ENCODE assay signal across 12 cellular contexts in the genomic region with DNA sequence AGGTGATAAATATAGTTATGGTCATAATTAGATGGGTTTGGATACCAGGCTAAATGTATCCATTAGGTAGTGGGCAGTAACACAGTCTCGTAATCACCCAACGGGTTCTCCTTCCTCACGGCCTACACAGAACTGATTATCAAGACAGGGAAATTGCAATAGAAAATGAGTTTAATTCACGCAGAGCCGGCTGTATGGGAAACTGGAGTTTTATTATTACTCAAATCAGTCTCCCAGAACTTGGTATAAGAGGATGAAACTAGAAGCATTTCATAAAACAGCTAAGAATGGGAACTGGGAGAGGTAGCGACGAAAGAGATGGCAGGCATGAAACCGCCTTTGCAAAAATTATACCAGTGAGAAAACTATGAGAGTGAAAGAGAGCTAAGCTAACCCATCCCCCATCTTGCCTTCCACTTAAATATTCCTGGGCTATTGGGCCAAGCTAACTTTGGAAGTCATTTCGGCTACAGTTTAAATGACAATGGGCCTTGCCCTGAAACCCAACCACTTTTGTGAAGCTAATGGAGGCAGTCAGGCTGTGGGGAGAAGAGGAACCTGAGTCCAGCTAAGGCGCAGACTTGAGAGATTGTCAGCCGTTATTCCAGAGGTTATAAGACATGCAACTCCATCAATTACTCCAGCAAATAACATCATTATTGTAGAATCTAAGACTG. TPM values are rescaled to one million over a fixed set of nuclear protein-coding genes. Genes with fewer than 3 reads are reported as not detected.
DNase-seq lines count a peak whose midpoint lies in the region; ATAC-seq, FAIRE-seq and TF ChIP-seq lines count a peak whose summit lies in the region.
"Had no signal": no experiment of that assay in that cellular context is flagged by ENCODE, and none has a peak within 500 bp of the region (broad histone marks: within the 10 kb centered on the region; RNA-seq: fewer than 3 reads in every experiment).

No MANE protein-coding gene starts in this region.

- H3K4me3 Mint-ChIP-seq in progenitor cell of endocrine pancreas (ENCODE audit: low read depth): no peak overlapping the region
- H3K4me3 Mint-ChIP-seq: T-helper 1 cell treated with Interleukin-12 subunit alpha and Interleukin-12 subunit beta and Interleukin-4 antibody, amounts not matched to agents 30 μg/mL and 1 μg/mL, for 36 hours had no signal

- H3K27ac Mint-ChIP-seq in progenitor cell of endocrine pancreas: no peak overlapping the region

- no peak overlapping the region for H3K27ac ChIP-seq in iPS DF 6.9 (ENCODE audit: low read length)
- no peak overlapping the region for H3K27ac ChIP-seq in lower lobe of right lung
- H3K27ac ChIP-seq: hepatocyte, sigmoid colon, vagina had no signal

- peaks cover 7% of the 10 kb centered on the region; the same call in 1 of the 2 replicates for H3K36me3 ChIP-seq in iPS DF 6.9 (ENCODE audit: control insufficient read depth, insufficient read depth, low read length)
- peaks cover 31% of the 10 kb centered on the region for H3K36me3 ChIP-seq in lower lobe of right lung
- H3K36me3 ChIP-seq: sigmoid colon had no signal

- H3K4me3 ChIP-seq in iPS DF 6.9 (ENCODE audit: low read length) (no peak overlapping the region), lower lobe of right lung (no peak overlapping the region)
- H3K4me3 ChIP-seq: hepatocyte, sigmoid colon, vagina had no signal

- WGBS in iPS DF 6.9 (ENCODE audit: insufficient coverage, insufficient read length): no CpG with 5 or more reads among the region's 11 CpGs

- peaks cover 25% of the 10 kb centered on the region for H3K36me3 Mint-ChIP-seq in progenitor cell of endocrine pancreas (ENCODE audit: insufficient read depth)

- DNase-seq in iPS DF 6.9 (ENCODE audit: low read depth, low spot score): peak; percentile 48
- DNase-seq in D721Med (ENCODE audit: insufficient read length, low spot score): no peak
- no peak for DNase-seq in progenitor cell of endocrine pancreas (ENCODE audit: low spot score, unreplicated experiment)
- DNase-seq in lower lobe of right lung: no peak
- no peak for DNase-seq in NCI-H510A (lab: John Stamatoyannopoulos, UW)
- DNase-seq: sigmoid colon had no signal

- H3K4me1 ChIP-seq in iPS DF 6.9 (ENCODE audit: control insufficient read depth, insufficient read depth, low read length) (peaks cover 4% of the 10 kb centered on the region; the same call in 1 of the 2 replicates), lower lobe of right lung (no peaks in the 10 kb centered on the region)

- H3K27me3 Mint-ChIP-seq in progenitor cell of endocrine pancreas: peaks cover 55% of the 10 kb centered on the region

- intact Hi-C loops in lower lobe of right lung (cut with DNase I): no loop called here

- ATAC-seq in GM18519 (IDR thresholded peaks at IDR 0.05; ENCODE audit: low FRiP score, unreplicated experiment) (peak; percentile 48), GM21529 (IDR thresholded peaks at IDR 0.05; ENCODE audit: unreplicated experiment) (peak; percentile 75), HG03097 (IDR thresholded peaks at IDR 0.05; ENCODE audit: low FRiP score, unreplicated experiment) (peak; percentile 46), lower lobe of right lung (no peak)

- FAIRE-seq in D721Med (lab: Jason Lieb, UNC): no peak

- peaks cover 7% of the 10 kb centered on the region for H3K9me3 Mint-ChIP-seq in progenitor cell of endocrine pancreas (ENCODE audit: low read depth)

- H3K4me1 Mint-ChIP-seq in progenitor cell of endocrine pancreas (ENCODE audit: low read depth): no peaks in the 10 kb centered on the region

- no peak for TF ChIP-seq CTCF in D721Med (IDR thresholded peaks at IDR 0.05; ENCODE audit: insufficient read depth, missing control alignments)
- TF ChIP-seq CTCF in progenitor cell of endocrine pancreas (IDR thresholded peaks at IDR 0.05; ENCODE audit: unreplicated experiment): no peak
- no peak for TF ChIP-seq CTCF in lower lobe of right lung (IDR thresholded peaks at IDR 0.05)

- no peaks in the 10 kb centered on the region for H3K9me3 ChIP-seq in iPS DF 6.9 (ENCODE audit: control insufficient read depth, insufficient read depth, low read length)
- no peaks in the 10 kb centered on the region for H3K9me3 ChIP-seq in lower lobe of right lung
- H3K9me3 ChIP-seq: sigmoid colon, vagina had no signal

- H3K27me3 ChIP-seq in iPS DF 6.9 (ENCODE audit: control insufficient read depth, insufficient read depth, low read length) (no peaks in the 10 kb centered on the region), lower lobe of right lung (ENCODE audit: low read depth) (no peaks in the 10 kb centered on the region)
- H3K27me3 ChIP-seq: hepatocyte, sigmoid colon, vagina had no signal

RNA-seq across cellular contexts. Expression of a gene that starts 29.6 kb away (rescaled TPM):
- total RNA-seq in progenitor cell of endocrine pancreas: 55.0 and 70.2 TPM in 2 replicates
- 445 TPM for total RNA-seq in lower lobe of right lung

Comparison
In these comparisons a context has a peak if more than half of its experiments do, and no peak if none do; other contexts are left out.
1. ATAC-seq: peak in GM18519 (single experiment), GM21529 (single experiment) and HG03097 (single experiment); none in lower lobe of right lung (0 of 2).